Comparison of ENCODE assay signal across 1 cellular context in the genomic region with DNA sequence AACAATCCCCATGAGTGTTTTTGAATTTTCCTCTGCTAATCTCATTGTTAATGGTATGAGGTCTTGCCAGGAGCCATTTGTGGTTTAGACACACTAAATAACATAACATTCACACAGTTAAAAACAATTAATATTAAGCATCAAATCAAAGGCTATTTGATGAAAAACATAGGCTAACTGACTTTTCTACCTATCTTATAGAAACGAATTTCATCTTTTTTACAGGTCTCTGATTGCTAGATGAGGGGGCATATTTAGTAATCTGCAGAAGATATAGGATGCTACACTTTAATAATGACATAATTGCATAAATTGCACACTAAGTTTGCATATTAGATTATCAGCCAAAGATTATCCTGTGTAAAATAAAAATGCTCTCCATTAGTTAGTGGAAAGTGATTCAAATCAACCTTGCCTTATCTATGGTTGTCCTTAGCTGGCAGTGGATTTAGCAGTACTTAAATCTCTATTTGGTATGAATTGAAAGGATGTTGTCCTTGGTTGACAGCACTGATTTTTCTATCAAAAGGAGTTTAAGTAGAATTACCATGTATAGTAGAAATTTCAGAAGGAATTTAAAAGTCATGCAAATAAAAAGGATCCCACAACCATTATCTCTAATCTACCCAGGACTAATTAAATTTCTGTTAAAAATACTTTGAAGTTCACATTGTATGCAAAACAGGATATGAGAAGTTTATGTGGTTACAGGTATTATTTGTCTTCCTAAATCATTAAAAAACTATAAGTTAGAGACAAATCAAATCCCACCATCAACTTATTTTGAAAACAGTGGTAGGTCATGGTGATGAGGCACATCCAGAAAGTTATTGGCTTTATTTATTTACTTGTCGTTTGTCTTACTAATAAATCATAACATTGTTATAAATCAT.
TF ChIP-seq lines count a peak whose summit lies in the region.

No MANE protein-coding gene starts in this region.

TF ChIP-seq in HepG2, 621 proteins besides CTCF, POLR2A, EP300 and RAD21:
- TF ChIP-seq TOE1 (CRISPR knock-in tag; IDR thresholded peaks at IDR 0.05) (no peak), HDAC1 (CRISPR knock-in tag; IDR thresholded peaks at IDR 0.05) (no peak), CREB1 (IDR thresholded peaks at IDR 0.05) (no peak), CREB1 (CRISPR knock-in tag; IDR thresholded peaks at IDR 0.05) (no peak), ATF1 (CRISPR knock-in tag; IDR thresholded peaks at IDR 0.05) (no peak), ZNF20 (CRISPR knock-in tag; IDR thresholded peaks at IDR 0.05) (no peak), PAWR (CRISPR knock-in tag; IDR thresholded peaks at IDR 0.05; ENCODE audit: borderline replicate concordance) (no peak), CBFB (CRISPR knock-in tag; IDR thresholded peaks at IDR 0.05) (no peak), ZNF160 (CRISPR knock-in tag; IDR thresholded peaks at IDR 0.05) (no peak), YEATS4 (CRISPR knock-in tag; IDR thresholded peaks at IDR 0.05; ENCODE audit: borderline replicate concordance) (no peak), SNAPC2 (CRISPR knock-in tag; IDR thresholded peaks at IDR 0.05) (no peak)
- TF ChIP-seq, protein P1, sequence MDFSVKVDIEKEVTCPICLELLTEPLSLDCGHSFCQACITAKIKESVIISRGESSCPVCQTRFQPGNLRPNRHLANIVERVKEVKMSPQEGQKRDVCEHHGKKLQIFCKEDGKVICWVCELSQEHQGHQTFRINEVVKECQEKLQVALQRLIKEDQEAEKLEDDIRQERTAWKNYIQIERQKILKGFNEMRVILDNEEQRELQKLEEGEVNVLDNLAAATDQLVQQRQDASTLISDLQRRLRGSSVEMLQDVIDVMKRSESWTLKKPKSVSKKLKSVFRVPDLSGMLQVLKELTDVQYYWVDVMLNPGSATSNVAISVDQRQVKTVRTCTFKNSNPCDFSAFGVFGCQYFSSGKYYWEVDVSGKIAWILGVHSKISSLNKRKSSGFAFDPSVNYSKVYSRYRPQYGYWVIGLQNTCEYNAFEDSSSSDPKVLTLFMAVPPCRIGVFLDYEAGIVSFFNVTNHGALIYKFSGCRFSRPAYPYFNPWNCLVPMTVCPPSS (IDR thresholded peaks at IDR 0.05), result no peak
- TF ChIP-seq, protein P2, sequence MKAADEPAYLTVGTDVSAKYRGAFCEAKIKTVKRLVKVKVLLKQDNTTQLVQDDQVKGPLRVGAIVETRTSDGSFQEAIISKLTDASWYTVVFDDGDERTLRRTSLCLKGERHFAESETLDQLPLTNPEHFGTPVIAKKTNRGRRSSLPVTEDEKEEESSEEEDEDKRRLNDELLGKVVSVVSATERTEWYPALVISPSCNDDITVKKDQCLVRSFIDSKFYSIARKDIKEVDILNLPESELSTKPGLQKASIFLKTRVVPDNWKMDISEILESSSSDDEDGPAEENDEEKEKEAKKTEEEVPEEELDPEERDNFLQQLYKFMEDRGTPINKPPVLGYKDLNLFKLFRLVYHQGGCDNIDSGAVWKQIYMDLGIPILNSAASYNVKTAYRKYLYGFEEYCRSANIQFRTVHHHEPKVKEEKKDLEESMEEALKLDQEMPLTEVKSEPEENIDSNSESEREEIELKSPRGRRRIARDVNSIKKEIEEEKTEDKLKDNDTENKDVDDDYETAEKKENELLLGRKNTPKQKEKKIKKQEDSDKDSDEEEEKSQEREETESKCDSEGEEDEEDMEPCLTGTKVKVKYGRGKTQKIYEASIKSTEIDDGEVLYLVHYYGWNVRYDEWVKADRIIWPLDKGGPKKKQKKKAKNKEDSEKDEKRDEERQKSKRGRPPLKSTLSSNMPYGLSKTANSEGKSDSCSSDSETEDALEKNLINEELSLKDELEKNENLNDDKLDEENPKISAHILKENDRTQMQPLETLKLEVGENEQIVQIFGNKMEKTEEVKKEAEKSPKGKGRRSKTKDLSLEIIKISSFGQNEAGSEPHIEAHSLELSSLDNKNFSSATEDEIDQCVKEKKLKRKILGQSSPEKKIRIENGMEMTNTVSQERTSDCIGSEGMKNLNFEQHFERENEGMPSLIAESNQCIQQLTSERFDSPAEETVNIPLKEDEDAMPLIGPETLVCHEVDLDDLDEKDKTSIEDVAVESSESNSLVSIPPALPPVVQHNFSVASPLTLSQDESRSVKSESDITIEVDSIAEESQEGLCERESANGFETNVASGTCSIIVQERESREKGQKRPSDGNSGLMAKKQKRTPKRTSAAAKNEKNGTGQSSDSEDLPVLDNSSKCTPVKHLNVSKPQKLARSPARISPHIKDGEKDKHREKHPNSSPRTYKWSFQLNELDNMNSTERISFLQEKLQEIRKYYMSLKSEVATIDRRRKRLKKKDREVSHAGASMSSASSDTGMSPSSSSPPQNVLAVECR (CRISPR knock-in tag; IDR thresholded peaks at IDR 0.05; ENCODE audit: borderline replicate concordance), result no peak
